In the genomic region with DNA sequence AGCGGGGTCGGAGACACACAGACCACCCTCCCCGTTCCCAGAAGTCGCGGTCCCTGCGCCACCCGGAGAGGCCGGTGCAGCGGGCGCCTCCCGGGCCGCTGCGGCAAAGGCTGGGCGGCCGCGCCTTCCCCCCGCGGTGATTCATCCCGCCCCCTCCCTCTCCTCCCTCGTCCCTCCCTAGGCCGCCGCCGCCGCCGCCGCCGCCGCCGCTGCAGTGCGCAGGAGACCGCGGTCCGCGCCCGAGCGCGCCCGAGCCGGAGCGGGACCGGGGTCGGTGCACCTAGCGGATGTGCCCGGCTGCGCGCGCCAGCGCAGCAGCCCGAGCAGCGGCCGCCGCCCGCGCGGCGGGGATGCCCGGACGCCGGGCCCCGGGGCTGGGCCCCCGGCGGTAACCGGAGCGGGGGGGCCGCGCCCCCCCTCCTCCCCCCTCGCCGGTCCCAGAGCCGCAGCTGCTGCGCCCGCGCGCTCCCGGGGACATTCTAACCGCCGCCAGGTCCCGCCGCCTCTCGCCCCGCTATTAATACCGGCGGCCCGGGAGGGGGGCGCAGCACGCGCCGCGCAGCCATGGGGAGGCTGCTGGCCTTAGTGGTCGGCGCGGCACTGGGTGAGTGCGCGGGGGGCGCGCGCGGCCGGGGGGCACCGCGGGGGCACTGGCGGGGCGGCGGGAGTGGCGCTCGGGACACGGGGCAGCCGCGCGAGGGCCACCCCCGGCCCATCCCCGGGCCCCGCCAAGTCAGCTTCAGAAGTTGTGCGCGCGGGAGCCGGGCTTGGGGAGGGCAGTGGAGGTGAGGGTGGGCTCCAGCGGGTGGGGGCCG, we compare ENCODE assay signal across 1 cellular context.
TF ChIP-seq lines count a peak whose summit lies in the region.

A gene (plus strand): TSS at position 214 of the 815 bp plus-strand sequence. CDS start 351 bp downstream, at position 565.

TF ChIP-seq in HEK293, 187 proteins besides CTCF, POLR2A, EP300 and RAD21 (continued from another document):
- TF ChIP-seq ZBTB17 (tag by site-specific recombination; IDR thresholded peaks at IDR 0.05) = no peak
- 0 out of 2 replicates have a peak, but pooled peaks have one; percentile 90 for TF ChIP-seq ZEB2 (tag by site-specific recombination; IDR thresholded peaks at IDR 0.05)
- TF ChIP-seq ZNF274 (IDR thresholded peaks at IDR 0.05; ENCODE audit: low read length) = no peak
- no peak for TF ChIP-seq ZNF274 (tag by site-specific recombination; IDR thresholded peaks at IDR 0.05; ENCODE audit: borderline replicate concordance)
- TF ChIP-seq ZNF423 (tag by site-specific recombination; IDR thresholded peaks at IDR 0.05) = peak; percentile 19; the same call in 1 of the 2 replicates
- peak; percentile 46 for TF ChIP-seq SP3 (tag by site-specific recombination; IDR thresholded peaks at IDR 0.05)
- TF ChIP-seq, protein P1, sequence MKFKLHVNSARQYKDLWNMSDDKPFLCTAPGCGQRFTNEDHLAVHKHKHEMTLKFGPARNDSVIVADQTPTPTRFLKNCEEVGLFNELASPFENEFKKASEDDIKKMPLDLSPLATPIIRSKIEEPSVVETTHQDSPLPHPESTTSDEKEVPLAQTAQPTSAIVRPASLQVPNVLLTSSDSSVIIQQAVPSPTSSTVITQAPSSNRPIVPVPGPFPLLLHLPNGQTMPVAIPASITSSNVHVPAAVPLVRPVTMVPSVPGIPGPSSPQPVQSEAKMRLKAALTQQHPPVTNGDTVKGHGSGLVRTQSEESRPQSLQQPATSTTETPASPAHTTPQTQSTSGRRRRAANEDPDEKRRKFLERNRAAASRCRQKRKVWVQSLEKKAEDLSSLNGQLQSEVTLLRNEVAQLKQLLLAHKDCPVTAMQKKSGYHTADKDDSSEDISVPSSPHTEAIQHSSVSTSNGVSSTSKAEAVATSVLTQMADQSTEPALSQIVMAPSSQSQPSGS (tag by site-specific recombination; IDR thresholded peaks at IDR 0.05; ENCODE audit: low read depth) = no peak
- TF ChIP-seq SP2 (tag by site-specific recombination; IDR thresholded peaks at IDR 0.05) = peak; percentile 22; the same call in 1 of the 2 replicates
- TF ChIP-seq, protein P2, sequence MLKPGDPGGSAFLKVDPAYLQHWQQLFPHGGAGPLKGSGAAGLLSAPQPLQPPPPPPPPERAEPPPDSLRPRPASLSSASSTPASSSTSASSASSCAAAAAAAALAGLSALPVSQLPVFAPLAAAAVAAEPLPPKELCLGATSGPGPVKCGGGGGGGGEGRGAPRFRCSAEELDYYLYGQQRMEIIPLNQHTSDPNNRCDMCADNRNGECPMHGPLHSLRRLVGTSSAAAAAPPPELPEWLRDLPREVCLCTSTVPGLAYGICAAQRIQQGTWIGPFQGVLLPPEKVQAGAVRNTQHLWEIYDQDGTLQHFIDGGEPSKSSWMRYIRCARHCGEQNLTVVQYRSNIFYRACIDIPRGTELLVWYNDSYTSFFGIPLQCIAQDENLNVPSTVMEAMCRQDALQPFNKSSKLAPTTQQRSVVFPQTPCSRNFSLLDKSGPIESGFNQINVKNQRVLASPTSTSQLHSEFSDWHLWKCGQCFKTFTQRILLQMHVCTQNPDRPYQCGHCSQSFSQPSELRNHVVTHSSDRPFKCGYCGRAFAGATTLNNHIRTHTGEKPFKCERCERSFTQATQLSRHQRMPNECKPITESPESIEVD (tag by site-specific recombination; IDR thresholded peaks at IDR 0.05) = no peak
- peak; percentile 75 for TF ChIP-seq ZNF660 (tag by site-specific recombination; IDR thresholded peaks at IDR 0.05)
- 0 out of 2 replicates have a peak, but pooled peaks have one; percentile 21 for TF ChIP-seq KLF9 (tag by site-specific recombination; IDR thresholded peaks at IDR 0.05; ENCODE audit: low read depth)
- TF ChIP-seq ZBTB8A (tag by site-specific recombination; IDR thresholded peaks at IDR 0.05) = 0 out of 2 replicates have a peak, but pooled peaks have one; percentile 49
- TF ChIP-seq, protein P3, sequence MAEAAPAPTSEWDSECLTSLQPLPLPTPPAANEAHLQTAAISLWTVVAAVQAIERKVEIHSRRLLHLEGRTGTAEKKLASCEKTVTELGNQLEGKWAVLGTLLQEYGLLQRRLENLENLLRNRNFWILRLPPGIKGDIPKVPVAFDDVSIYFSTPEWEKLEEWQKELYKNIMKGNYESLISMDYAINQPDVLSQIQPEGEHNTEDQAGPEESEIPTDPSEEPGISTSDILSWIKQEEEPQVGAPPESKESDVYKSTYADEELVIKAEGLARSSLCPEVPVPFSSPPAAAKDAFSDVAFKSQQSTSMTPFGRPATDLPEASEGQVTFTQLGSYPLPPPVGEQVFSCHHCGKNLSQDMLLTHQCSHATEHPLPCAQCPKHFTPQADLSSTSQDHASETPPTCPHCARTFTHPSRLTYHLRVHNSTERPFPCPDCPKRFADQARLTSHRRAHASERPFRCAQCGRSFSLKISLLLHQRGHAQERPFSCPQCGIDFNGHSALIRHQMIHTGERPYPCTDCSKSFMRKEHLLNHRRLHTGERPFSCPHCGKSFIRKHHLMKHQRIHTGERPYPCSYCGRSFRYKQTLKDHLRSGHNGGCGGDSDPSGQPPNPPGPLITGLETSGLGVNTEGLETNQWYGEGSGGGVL (tag by site-specific recombination; IDR thresholded peaks at IDR 0.05) = peak; percentile 84
- peak; percentile 85 for TF ChIP-seq GLIS2 (tag by site-specific recombination; IDR thresholded peaks at IDR 0.05)
- TF ChIP-seq, protein P4, sequence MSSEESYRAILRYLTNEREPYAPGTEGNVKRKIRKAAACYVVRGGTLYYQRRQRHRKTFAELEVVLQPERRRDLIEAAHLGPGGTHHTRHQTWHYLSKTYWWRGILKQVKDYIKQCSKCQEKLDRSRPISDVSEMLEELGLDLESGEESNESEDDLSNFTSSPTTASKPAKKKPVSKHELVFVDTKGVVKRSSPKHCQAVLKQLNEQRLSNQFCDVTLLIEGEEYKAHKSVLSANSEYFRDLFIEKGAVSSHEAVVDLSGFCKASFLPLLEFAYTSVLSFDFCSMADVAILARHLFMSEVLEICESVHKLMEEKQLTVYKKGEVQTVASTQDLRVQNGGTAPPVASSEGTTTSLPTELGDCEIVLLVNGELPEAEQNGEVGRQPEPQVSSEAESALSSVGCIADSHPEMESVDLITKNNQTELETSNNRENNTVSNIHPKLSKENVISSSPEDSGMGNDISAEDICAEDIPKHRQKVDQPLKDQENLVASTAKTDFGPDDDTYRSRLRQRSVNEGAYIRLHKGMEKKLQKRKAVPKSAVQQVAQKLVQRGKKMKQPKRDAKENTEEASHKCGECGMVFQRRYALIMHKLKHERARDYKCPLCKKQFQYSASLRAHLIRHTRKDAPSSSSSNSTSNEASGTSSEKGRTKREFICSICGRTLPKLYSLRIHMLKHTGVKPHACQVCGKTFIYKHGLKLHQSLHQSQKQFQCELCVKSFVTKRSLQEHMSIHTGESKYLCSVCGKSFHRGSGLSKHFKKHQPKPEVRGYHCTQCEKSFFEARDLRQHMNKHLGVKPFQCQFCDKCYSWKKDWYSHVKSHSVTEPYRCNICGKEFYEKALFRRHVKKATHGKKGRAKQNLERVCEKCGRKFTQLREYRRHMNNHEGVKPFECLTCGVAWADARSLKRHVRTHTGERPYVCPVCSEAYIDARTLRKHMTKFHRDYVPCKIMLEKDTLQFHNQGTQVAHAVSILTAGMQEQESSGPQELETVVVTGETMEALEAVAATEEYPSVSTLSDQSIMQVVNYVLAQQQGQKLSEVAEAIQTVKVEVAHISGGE (tag by site-specific recombination; conservative IDR thresholded peaks at IDR 0.05; ENCODE audit: low read depth) = peak; percentile 33; the same call in 1 of the 2 replicates
- no peak for TF ChIP-seq ZNF266 (tag by site-specific recombination; IDR thresholded peaks at IDR 0.05; ENCODE audit: low read depth)
TF ChIP-seq in HEK293: peak in this region for 23.
